Comparison of ENCODE assay signal across 18 cellular contexts in genomic region chr22:48579035-48579914, GRCh38.
DNase-seq lines count a peak whose midpoint lies in the region; ATAC-seq, FAIRE-seq and TF ChIP-seq lines count a peak whose summit lies in the region.
"Had no signal": no experiment of that assay in that cellular context is flagged by ENCODE, and none has a peak within 500 bp of the region (broad histone marks: within the 10 kb centered on the region; RNA-seq: fewer than 3 reads in every experiment).

No MANE protein-coding gene starts in this region.

- ATAC-seq in HepG2 (peak; percentile 26; the same call in 2 of the 3 replicates), right lobe of liver (no peak), mucosa of descending colon (peak; percentile 28), HG03280 (IDR thresholded peaks at IDR 0.05; ENCODE audit: unreplicated experiment) (no peak), gastrocnemius medialis (no peak)
- ATAC-seq: T-cell had no signal

- H3K36me3 ChIP-seq in HepG2 (replicated peaks in 1 of 2; ENCODE audit: control insufficient read depth in 1 of 2, insufficient read depth in 2 of 2, low read length in 2 of 2) (no peaks in the 10 kb centered on the region), right lobe of liver (no peaks in the 10 kb centered on the region), mucosa of descending colon (ENCODE audit: low read depth) (no peaks in the 10 kb centered on the region), gastrocnemius medialis (no peaks in the 10 kb centered on the region)

- H3K4me2 ChIP-seq in HepG2 (ENCODE audit: low read depth, low read length) = peak overlapping the region; percentile 59
- H3K4me2 ChIP-seq: KMS-11 had no signal

- no peak overlapping the region for H3K9ac ChIP-seq in HepG2 (ENCODE audit: insufficient read depth, low read depth, low read length)
- H3K9ac ChIP-seq: KMS-11 had no signal

- CTCF ChIA-PET in HepG2 (lab: Yijun Ruan, JAX; ENCODE audit: low intra/inter-chr PET ratio, low total read pairs) = no interaction called here

- H3K4me3 ChIP-seq in HepG2 (replicated peaks in 1 of 3; ENCODE audit: insufficient read depth in 1 of 3, low read depth in 2 of 3, low read length in 3 of 3) (no peak overlapping the region; a peak in 1 of 6 replicates), right lobe of liver (no peak overlapping the region), dorsolateral prefrontal cortex (peak overlapping the region in 27 of 59 donors; percentile 3 to 46 (median 27)), mucosa of descending colon (no peak overlapping the region), gastrocnemius medialis (no peak overlapping the region)

- peaks cover 3% of the 10 kb centered on the region; the same call in 1 of the 2 replicates for H4K20me1 ChIP-seq in HepG2 (ENCODE audit: insufficient read depth, low read length)

- no peaks in the 10 kb centered on the region for H3K9me3 ChIP-seq in HepG2 (ENCODE audit: low read length)
- H3K9me3 ChIP-seq in right lobe of liver = no peaks in the 10 kb centered on the region
- H3K9me3 ChIP-seq in mucosa of descending colon = no peaks in the 10 kb centered on the region
- H3K9me3 ChIP-seq in gastrocnemius medialis = no peaks in the 10 kb centered on the region

- H3K4me1 ChIP-seq in HepG2 (ENCODE audit: insufficient read depth, low read length) (peaks cover 35% of the 10 kb centered on the region), right lobe of liver (no peaks in the 10 kb centered on the region), mucosa of descending colon (ENCODE audit: low read depth) (no peaks in the 10 kb centered on the region), gastrocnemius medialis (no peaks in the 10 kb centered on the region)

- TF ChIP-seq POLR2A in HepG2 (IDR thresholded peaks at IDR 0.05; ENCODE audit: insufficient read depth in 1 of 2, low read depth in 2 of 2, low read length in 2 of 2) = no peak
- TF ChIP-seq POLR2A in right lobe of liver (IDR thresholded peaks at IDR 0.05) = no peak
- no peak for TF ChIP-seq POLR2A in gastrocnemius medialis (IDR thresholded peaks at IDR 0.05)

- TF ChIP-seq CTCF in HepG2 (CRISPR knock-in tag; IDR thresholded peaks at IDR 0.05) (no peak), right lobe of liver (IDR thresholded peaks at IDR 0.05) (no peak), dorsolateral prefrontal cortex (IDR thresholded peaks at IDR 0.05 in 54 of 56, conservative IDR thresholded peaks at IDR 0.05 in 2 of 56; ENCODE audit: low read depth in 1 of 56, partially characterized antibody in 56 of 56) (no peak), mucosa of descending colon (IDR thresholded peaks at IDR 0.05) (no peak), gastrocnemius medialis (IDR thresholded peaks at IDR 0.05 in 4 of 5, conservative IDR thresholded peaks at IDR 0.05 in 1 of 5) (no peak)

- no peak for FAIRE-seq in HepG2 (lab: Jason Lieb, UNC)
- no peak for FAIRE-seq in urothelium cell line (lab: Jason Lieb, UNC)
- FAIRE-seq: colon had no signal

- H3K27ac ChIP-seq in HepG2 (ENCODE audit: extremely low read length, insufficient read depth, low read length) = no peak overlapping the region
- no peak overlapping the region for H3K27ac ChIP-seq in right lobe of liver
- peak overlapping the region in 54 of 59 donors; percentile 10 to 91 (median 77) for H3K27ac ChIP-seq in dorsolateral prefrontal cortex
- no peak overlapping the region for H3K27ac ChIP-seq in gastrocnemius medialis
- H3K27ac ChIP-seq: KMS-11 had no signal

- DNase-seq in HepG2 (ENCODE audit: low spot score) (peak; percentile 51), right lobe of liver (no peak), dorsolateral prefrontal cortex (no peak), mucosa of descending colon (peak in 2 of 3 donors; percentile 8 to 31), urothelium cell line (ENCODE audit: low spot score) (peak; percentile 41), gastrocnemius medialis (no peak), NCI-H1092 treated with DMSO at 0.1 percent for 48 hours (lab: John Stamatoyannopoulos, UW) (no peak)
- DNase-seq: ACHN; activated naive CD4-positive, alpha-beta T cell treated with anti-CD3 and anti-CD28 coated beads for 36 hours; CD4-positive, alpha-beta T cell; DMS53; islet precursor cell; NCI-H2081 treated with DMSO at 0.1 percent for 48 hours; NCI-H526; T-cell had no signal

- no peak for TF ChIP-seq EP300 in HepG2 (IDR thresholded peaks at IDR 0.05; ENCODE audit: low read depth in 2 of 2, low read length in 2 of 2)
- no peak for TF ChIP-seq EP300 in HepG2 (CRISPR knock-in tag; IDR thresholded peaks at IDR 0.05; ENCODE audit: borderline replicate concordance)

- BruUV-seq in HepG2 (replicated peaks; lab: Mats Ljungman, UMichigan) = no TSS peak

- peaks cover 2 to 5% of the 10 kb centered on the region in 2 experiments; a peak in 3 of 5 replicates for H3K27me3 ChIP-seq in HepG2 (ENCODE audit: control insufficient read depth in 1 of 2, insufficient read depth in 2 of 2, low read length in 2 of 2)
- H3K27me3 ChIP-seq in right lobe of liver = peaks cover 0 to 10% of the 10 kb centered on the region in 2 donors
- H3K27me3 ChIP-seq in dorsolateral prefrontal cortex = peaks cover 0 to 3% (median 0%) of the 10 kb centered on the region in 45 donors
- H3K27me3 ChIP-seq in gastrocnemius medialis = peaks cover 13 to 23% (median 23%) of the 10 kb centered on the region in 3 donors

- 47% methylated on average over 26 of the region's 30 CpGs for WGBS in HepG2 (ENCODE audit: low lambda C conversion rate)
- 56% methylated on average over 23 of the region's 30 CpGs for WGBS in right lobe of liver (ENCODE audit: insufficient coverage, low coverage, low lambda C conversion rate, missing lambda C conversion rate)

- no peaks in the 10 kb centered on the region for H3K79me2 ChIP-seq in HepG2 (ENCODE audit: insufficient read depth, low read length)

- in situ Hi-C loops in HepG2 (cut with HindIII; ENCODE audit: extremely low pct_ligation_motif_present, low pct_unique_long_range_greater_than_20kb) = no loop called here
- in situ Hi-C loops in gastrocnemius medialis (cut with MboI; ENCODE audit: low sequenced_read_pairs in 4 of 4) = no loop called here

- POLR2A ChIA-PET in HepG2 (lab: Yijun Ruan, JAX) = interaction anchor here (1.1 kb wide), 1 partner anchor 121 kb away, joined by 3 read pairs; no protein-coding TSS in a partner anchor

- H2AFZ ChIP-seq in HepG2 (ENCODE audit: low read length) = no peak overlapping the region

- TF ChIP-seq RAD21 in HepG2 (CRISPR knock-in tag; IDR thresholded peaks at IDR 0.05) = no peak

- intact Hi-C loops in HepG2 (cut with micrococcal nuclease; ENCODE audit: unreplicated experiment) (loop anchor here (5.0 kb wide), 3 partner anchors 83 to 728 kb away; no protein-coding TSS in a partner anchor), right lobe of liver (cut with DNase I) (loop anchor here in 1 of 2 donors (5.0 kb wide), 1 partner anchor 723 kb away; no protein-coding TSS in a partner anchor), dorsolateral prefrontal cortex (cut with DNase I) (loop anchor here (2.0 to 10.0 kb wide), 10 partner anchors 46 to 1056 kb away; no protein-coding TSS in a partner anchor), mucosa of descending colon (cut with DNase I, micrococcal nuclease) (loop anchor here in 1 of 2 donors (10.0 kb wide), 1 partner anchor 736 kb away; no protein-coding TSS in a partner anchor), gastrocnemius medialis (cut with DNase I; ENCODE audit: low total_unique reads) (no loop called here)

TF ChIP-seq in HepG2, 621 proteins besides CTCF, POLR2A, EP300 and RAD21 (continues in another document):
- TF ChIP-seq MXD4 (CRISPR knock-in tag; IDR thresholded peaks at IDR 0.05) (no peak), ZNF460 (CRISPR knock-in tag; IDR thresholded peaks at IDR 0.05; ENCODE audit: borderline replicate concordance) (no peak), ZNF431 (CRISPR knock-in tag; IDR thresholded peaks at IDR 0.05; ENCODE audit: borderline replicate concordance, low read depth) (no peak), ZNF646 (CRISPR knock-in tag; IDR thresholded peaks at IDR 0.05) (no peak), TEAD2 (CRISPR knock-in tag; IDR thresholded peaks at IDR 0.05) (no peak), GZF1 (CRISPR knock-in tag; IDR thresholded peaks at IDR 0.05) (no peak)

Comparison
In these comparisons a context has a peak if more than half of its experiments do, and no peak if none do; other contexts are left out.
1. ATAC-seq: peak in HepG2 (single experiment) and mucosa of descending colon (single experiment); none in right lobe of liver (0 of 4), HG03280 (single experiment) and gastrocnemius medialis (0 of 2).
2. DNase-seq: peak in HepG2 (single experiment), mucosa of descending colon (2 of 3) and urothelium cell line (single experiment); none in right lobe of liver (0 of 3), dorsolateral prefrontal cortex (0 of 10), gastrocnemius medialis (0 of 2) and NCI-H1092 treated with DMSO at 0.1 percent for 48 hours (single experiment).
3. H3K27ac ChIP-seq: peak in dorsolateral prefrontal cortex (54 of 59); none in HepG2 (single experiment), right lobe of liver (0 of 3) and gastrocnemius medialis (0 of 4).